In genomic region chr5:74865293-74865798, GRCh38 we compare ENCODE assay signal across 8 cellular contexts. TPM values are rescaled to one million over a fixed set of nuclear protein-coding genes. Genes with fewer than 3 reads are reported as not detected.
DNase-seq lines count a peak whose midpoint lies in the region; ATAC-seq, FAIRE-seq and TF ChIP-seq lines count a peak whose summit lies in the region.

No MANE protein-coding gene starts in this region.

- H3K4me1 ChIP-seq in right atrium auricular region = peaks cover 0 to 14% of the 10 kb centered on the region in 2 donors
- H3K4me1 ChIP-seq in gastroesophageal sphincter = peaks cover 0 to 19% (median 5%) of the 10 kb centered on the region in 3 donors

- DNase-seq in right atrium auricular region (ENCODE audit: low spot score) (no peak), Right ventricle myocardium inferior (ENCODE audit: missing footprints) (no peak), skeletal muscle cell (ENCODE audit: low read depth) (no peak), D721Med (ENCODE audit: insufficient read length, low spot score) (no peak)
- DNase-seq in stimulated activated CD4-positive, alpha-beta T cell treated with anti-CD3 and anti-CD28 coated beads, Interleukin-4, amount 100 ng/mL, for 24 hours = no peak

- H3K27me3 ChIP-seq in right atrium auricular region (peaks cover 0 to 8% of the 10 kb centered on the region in 2 donors), gastroesophageal sphincter (peaks cover 30% of the 10 kb centered on the region)

- 27 to 44% methylated on average over 11 of the region's 23 CpGs for WGBS in gastroesophageal sphincter (ENCODE audit: low coverage in 1 of 2), 2 donors

- ATAC-seq in Right ventricle myocardium inferior = no peak
- ATAC-seq in gastroesophageal sphincter = no peak
- no peak for ATAC-seq in GM21367 (IDR thresholded peaks at IDR 0.05; ENCODE audit: unreplicated experiment)

- TF ChIP-seq CTCF in right atrium auricular region (IDR thresholded peaks at IDR 0.05) (no peak), VCaP (conservative IDR thresholded peaks at IDR 0.05) (no peak), gastroesophageal sphincter (IDR thresholded peaks at IDR 0.05) (no peak), D721Med (IDR thresholded peaks at IDR 0.05; ENCODE audit: insufficient read depth, missing control alignments) (no peak)

- H3K4me3 ChIP-seq in right atrium auricular region = peak overlapping the region; percentile 48 to 65
- H3K4me3 ChIP-seq in gastroesophageal sphincter = peak overlapping the region; percentile 34 to 74
- peak overlapping the region; percentile 55 for H3K4me3 ChIP-seq in skeletal muscle cell (ENCODE audit: low read depth, low read length)

- H3K27ac ChIP-seq in right atrium auricular region (peak overlapping the region in 1 of 2 donors; percentile 55), VCaP (peak overlapping the region; percentile 83), gastroesophageal sphincter (peak overlapping the region in 1 of 4 donors; percentile 63)

- TF ChIP-seq POLR2A in gastroesophageal sphincter (IDR thresholded peaks at IDR 0.05) = no peak

- intact Hi-C loops in Right ventricle myocardium inferior (cut with DNase I) = no loop called here

- H3K36me3 ChIP-seq in right atrium auricular region (no peaks in the 10 kb centered on the region), gastroesophageal sphincter (no peaks in the 10 kb centered on the region)

- no peak for TF ChIP-seq EP300 in gastroesophageal sphincter (IDR thresholded peaks at IDR 0.05)

- no peak for FAIRE-seq in D721Med (lab: Jason Lieb, UNC)

- H3K9me3 ChIP-seq in right atrium auricular region (no peaks in the 10 kb centered on the region), gastroesophageal sphincter (no peaks in the 10 kb centered on the region)

RNA-seq across cellular contexts. Expression of gene FAM169A, which starts 0.8 kb away (rescaled TPM):
- 1 to 10 TPM; 4.2 to 5.0 TPM for total RNA-seq in right atrium auricular region
- total RNA-seq in Right ventricle myocardium inferior = 3.0 TPM
- 1 to 10 TPM in 2 of 4 donors, under 1 TPM in 2; 0.47 to 3.4 (median 1.1) TPM for total RNA-seq in gastroesophageal sphincter
